In genomic region chr4:152117501-152117900, GRCh38 we compare ENCODE assay signal across 14 cellular contexts.
DNase-seq lines count a peak whose midpoint lies in the region; ATAC-seq and TF ChIP-seq lines count a peak whose summit lies in the region.
"Had no signal": no experiment of that assay in that cellular context is flagged by ENCODE, and none has a peak within 500 bp of the region (broad histone marks: within the 10 kb centered on the region; RNA-seq: fewer than 3 reads in every experiment).

No MANE protein-coding gene starts in this region.

- H3K4me3 Mint-ChIP-seq in natural killer cell, result no peak overlapping the region
- no peak overlapping the region for H3K4me3 Mint-ChIP-seq in natural killer cell treated with Interleukin-12 subunit alpha and Interleukin-12 subunit beta and Interleukin-15 and Interleukin-18, amount 100 ng/mL, for 72 hours
- H3K4me3 Mint-ChIP-seq in stimulated activated effector memory CD8-positive, alpha-beta T cell treated with anti-CD3 and anti-CD28 coated beads, Interleukin-12 subunit alpha, Interleukin-12 subunit beta, amount 100 ng/mL, for 72 hours, result no peak overlapping the region

- no peaks in the 10 kb centered on the region for H4K20me1 ChIP-seq in Loucy (ENCODE audit: insufficient read depth, low read length, poor library complexity, severe bottlenecking)

- no peak for TF ChIP-seq EP300 in esophagus muscularis mucosa (IDR thresholded peaks at IDR 0.05)

- ATAC-seq in natural killer cell, result no peak
- no peak for ATAC-seq in natural killer cell treated with Interleukin-12 subunit alpha and Interleukin-12 subunit beta and Interleukin-15 and Interleukin-18, amount 100 ng/mL, for 72 hours
- ATAC-seq in stimulated activated effector memory CD8-positive, alpha-beta T cell treated with anti-CD3 and anti-CD28 coated beads, Interleukin-12 subunit alpha, Interleukin-12 subunit beta, amount 100 ng/mL, for 72 hours, result no peak
- ATAC-seq in HG03442 (IDR thresholded peaks at IDR 0.05; ENCODE audit: unreplicated experiment), result no peak
- ATAC-seq: HepG2 had no signal

- 86% methylated on average over 7 of the region's 7 CpGs for WGBS in esophagus muscularis mucosa

- no peak for TF ChIP-seq CTCF in natural killer cell (IDR thresholded peaks at IDR 0.05)
- no peak for TF ChIP-seq CTCF in Loucy (conservative IDR thresholded peaks at IDR 0.05; ENCODE audit: low read length)
- no peak for TF ChIP-seq CTCF in esophagus muscularis mucosa (IDR thresholded peaks at IDR 0.05)
- no peak for TF ChIP-seq CTCF in colonic mucosa (IDR thresholded peaks at IDR 0.05)

- H3K27ac ChIP-seq in esophagus muscularis mucosa (replicated peaks in 1 of 4) (no peak overlapping the region), colonic mucosa (no peak overlapping the region)
- H3K27ac ChIP-seq: SJCRH30 had no signal

- H3K9ac ChIP-seq in Loucy (ENCODE audit: low read depth, low read length, poor library complexity, severe bottlenecking), result no peak overlapping the region
- no peak overlapping the region for H3K9ac ChIP-seq in colonic mucosa (ENCODE audit: low read depth in 2 of 2, low read length in 2 of 2)

- no peaks in the 10 kb centered on the region for H3K27me3 ChIP-seq in Loucy (ENCODE audit: insufficient read depth, low read length, poor library complexity, severe bottlenecking)
- H3K27me3 ChIP-seq in esophagus muscularis mucosa, result peaks cover 0 to 3% (median 0%) of the 10 kb centered on the region in 4 donors
- no peaks in the 10 kb centered on the region for H3K27me3 ChIP-seq in colonic mucosa
- H3K27me3 ChIP-seq: SJCRH30 had no signal

- no peak for TF ChIP-seq POLR2A in esophagus muscularis mucosa (IDR thresholded peaks at IDR 0.05; ENCODE audit: low read depth)

- H3K4me1 ChIP-seq in Loucy (ENCODE audit: insufficient read depth, low read length, poor library complexity, severe bottlenecking) (peaks cover 42% of the 10 kb centered on the region), esophagus muscularis mucosa (peaks cover 0 to 7% (median 4%) of the 10 kb centered on the region in 4 donors), colonic mucosa (no peaks in the 10 kb centered on the region)
- H3K4me1 ChIP-seq: HAP-1, SJCRH30 had no signal

- no peaks in the 10 kb centered on the region for H3K36me3 Mint-ChIP-seq in natural killer cell
- no peaks in the 10 kb centered on the region for H3K36me3 Mint-ChIP-seq in natural killer cell treated with Interleukin-12 subunit alpha and Interleukin-12 subunit beta and Interleukin-15 and Interleukin-18, amount 100 ng/mL, for 72 hours
- no peaks in the 10 kb centered on the region for H3K36me3 Mint-ChIP-seq in stimulated activated effector memory CD8-positive, alpha-beta T cell treated with anti-CD3 and anti-CD28 coated beads, Interleukin-12 subunit alpha, Interleukin-12 subunit beta, amount 100 ng/mL, for 72 hours

- peaks cover 13% of the 10 kb centered on the region for H3K9me3 ChIP-seq in Loucy (ENCODE audit: insufficient read depth, low read depth, low read length)
- H3K9me3 ChIP-seq in esophagus muscularis mucosa, result peaks cover 0 to 12% (median 0%) of the 10 kb centered on the region in 4 donors
- H3K9me3 ChIP-seq in colonic mucosa, result no peaks in the 10 kb centered on the region
- H3K9me3 ChIP-seq: HAP-1, SJCRH30 had no signal

- peaks cover 47 to 51% of the 10 kb centered on the region in 2 donors for H3K4me1 Mint-ChIP-seq in natural killer cell
- H3K4me1 Mint-ChIP-seq in natural killer cell treated with Interleukin-12 subunit alpha and Interleukin-12 subunit beta and Interleukin-15 and Interleukin-18, amount 100 ng/mL, for 72 hours (ENCODE audit: low read depth in 2 of 2), result peaks cover 27 to 43% of the 10 kb centered on the region in 2 donors
- peaks cover 43% of the 10 kb centered on the region for H3K4me1 Mint-ChIP-seq in stimulated activated effector memory CD8-positive, alpha-beta T cell treated with anti-CD3 and anti-CD28 coated beads, Interleukin-12 subunit alpha, Interleukin-12 subunit beta, amount 100 ng/mL, for 72 hours

- no peak for DNase-seq in natural killer cell
- no peak for DNase-seq in natural killer cell treated with Interleukin-12 subunit alpha and Interleukin-12 subunit beta and Interleukin-15 and Interleukin-18, amount 100 ng/mL, for 72 hours (ENCODE audit: low spot score)
- peak; percentile 68 for DNase-seq in esophagus muscularis mucosa (ENCODE audit: extremely low spot score)
- peak in 1 of 2 donors; percentile 30 for DNase-seq in stimulated activated effector memory CD8-positive, alpha-beta T cell treated with anti-CD3 and anti-CD28 coated beads, Interleukin-12 subunit alpha, Interleukin-12 subunit beta, amount 100 ng/mL, for 72 hours (ENCODE audit: low spot score in 2 of 2)
- no peak for DNase-seq in colonic mucosa
- DNase-seq in NCI-H526 (lab: John Stamatoyannopoulos, UW), result no peak
- DNase-seq: Calu3, NCI-H187, NCI-H446 treated with DMSO at 0.1 percent for 48 hours, SJCRH30 had no signal

- no peaks in the 10 kb centered on the region for H3K36me3 ChIP-seq in Loucy (ENCODE audit: insufficient read depth, low read length)
- H3K36me3 ChIP-seq in esophagus muscularis mucosa, result no peaks in the 10 kb centered on the region
- H3K36me3 ChIP-seq in colonic mucosa, result no peaks in the 10 kb centered on the region
- H3K36me3 ChIP-seq: HAP-1, SJCRH30 had no signal

- no peaks in the 10 kb centered on the region for H3K9me2 ChIP-seq in Loucy (replicated peaks; ENCODE audit: low read depth, low read length)

- no peaks in the 10 kb centered on the region for H3F3A ChIP-seq in Loucy (ENCODE audit: low read depth)

- intact Hi-C loops in natural killer cell (cut with micrococcal nuclease), result no loop called here
- intact Hi-C loops in esophagus muscularis mucosa (cut with DNase I), result no loop called here
- intact Hi-C loops in colonic mucosa (cut with DNase I), result no loop called here

- H2AFZ ChIP-seq in Loucy (ENCODE audit: low read length), result 0 out of 2 replicates have a peak overlapping the region, but pooled peaks have one; percentile 6

- no peaks in the 10 kb centered on the region for H3K79me2 ChIP-seq in Loucy (ENCODE audit: insufficient read depth, low read length)

- H3K4me2 ChIP-seq in Loucy (ENCODE audit: low read depth, low read length, poor library complexity, severe bottlenecking), result no peak overlapping the region

- peaks cover 3 to 9% of the 10 kb centered on the region in 2 donors for H3K9me3 Mint-ChIP-seq in natural killer cell
- no peaks in the 10 kb centered on the region for H3K9me3 Mint-ChIP-seq in natural killer cell treated with Interleukin-12 subunit alpha and Interleukin-12 subunit beta and Interleukin-15 and Interleukin-18, amount 100 ng/mL, for 72 hours
- H3K9me3 Mint-ChIP-seq in stimulated activated effector memory CD8-positive, alpha-beta T cell treated with anti-CD3 and anti-CD28 coated beads, Interleukin-12 subunit alpha, Interleukin-12 subunit beta, amount 100 ng/mL, for 72 hours, result peaks cover 12% of the 10 kb centered on the region

- H3K27ac Mint-ChIP-seq in natural killer cell, result peak overlapping the region; percentile 91 to 94
- H3K27ac Mint-ChIP-seq in natural killer cell treated with Interleukin-12 subunit alpha and Interleukin-12 subunit beta and Interleukin-15 and Interleukin-18, amount 100 ng/mL, for 72 hours, result peak overlapping the region in 1 of 2 donors; percentile 64
- peak overlapping the region; percentile 94 for H3K27ac Mint-ChIP-seq in stimulated activated effector memory CD8-positive, alpha-beta T cell treated with anti-CD3 and anti-CD28 coated beads, Interleukin-12 subunit alpha, Interleukin-12 subunit beta, amount 100 ng/mL, for 72 hours

- no peak overlapping the region for H3K4me3 ChIP-seq in Loucy (ENCODE audit: low read length, poor library complexity, severe bottlenecking)
- no peak overlapping the region for H3K4me3 ChIP-seq in esophagus muscularis mucosa
- no peak overlapping the region for H3K4me3 ChIP-seq in colonic mucosa
- H3K4me3 ChIP-seq: HAP-1, SJCRH30 had no signal

- no peaks in the 10 kb centered on the region for H3K27me3 Mint-ChIP-seq in natural killer cell (ENCODE audit: low read depth in 2 of 2)
- no peaks in the 10 kb centered on the region for H3K27me3 Mint-ChIP-seq in natural killer cell treated with Interleukin-12 subunit alpha and Interleukin-12 subunit beta and Interleukin-15 and Interleukin-18, amount 100 ng/mL, for 72 hours
